In genomic region chr2:2007551-2008501, GRCh38 we compare ENCODE assay signal across 22 cellular contexts.
DNase-seq lines count a peak whose midpoint lies in the region; ATAC-seq and TF ChIP-seq lines count a peak whose summit lies in the region.
"Had no signal": no experiment of that assay in that cellular context is flagged by ENCODE, and none has a peak within 500 bp of the region (broad histone marks: within the 10 kb centered on the region; RNA-seq: fewer than 3 reads in every experiment).

No MANE protein-coding gene starts in this region.

- H3K4me3 Mint-ChIP-seq in mesothelial cell of epicardium = no peak overlapping the region
- H3K4me3 Mint-ChIP-seq: activated CD8-positive, alpha-beta memory T cell treated with anti-CD3 and anti-CD28 coated beads, Interleukin-2, amount 10 ng/mL, durations not matched to agents 7 days and 5 days; activated T-helper 1 cell treated with anti-CD3 and anti-CD28 coated beads, Interleukin-12 subunit alpha, Interleukin-12 subunit beta, Interleukin-2, Interleukin-4 antibody, amounts not matched to agents 30 ng/mL and 10 ng/mL and 1 ng/mL, durations not matched to agents 14 hours and 24 hours and 36 hours; CD4-positive, alpha-beta T cell; stimulated activated memory B cell treated with anti-CD40 and anti-IgM and Interleukin-4, amounts not matched to agents 10 μg/mL and 1 μg/mL and 100 μg/mL, for 72 hours; T-cell had no signal

- no peaks in the 10 kb centered on the region for H3K4me1 Mint-ChIP-seq in mesothelial cell of epicardium
- H3K4me1 Mint-ChIP-seq: activated CD8-positive, alpha-beta memory T cell treated with anti-CD3 and anti-CD28 coated beads, Interleukin-2, amount 10 ng/mL, durations not matched to agents 7 days and 5 days; naive B cell; stimulated activated memory B cell treated with anti-CD40 and anti-IgM and Interleukin-4, amounts not matched to agents 10 μg/mL and 1 μg/mL and 100 μg/mL, for 72 hours; T-cell had no signal

- DNase-seq in HT-29 (ENCODE audit: low spot score) (peak; percentile 0), NCI-H524 treated with DMSO at 0.1 percent for 48 hours (lab: John Stamatoyannopoulos, UW) (peak; percentile 63), iPS DF 19.7 (ENCODE audit: low read depth, low spot score) (peak; percentile 79), sciatic nerve (ENCODE audit: low spot score) (peak; percentile 5), left ventricle myocardium superior (no peak), mesothelial cell of epicardium (ENCODE audit: low spot score in 2 of 2, unreplicated experiment in 2 of 2) (no peak), KG1 (lab: John Stamatoyannopoulos, UW) (no peak)
- DNase-seq: activated CD4-positive, alpha-beta T cell treated with anti-CD3 and anti-CD28 coated beads for 48 hours; activated CD8-positive, alpha-beta memory T cell treated with anti-CD3 and anti-CD28 coated beads, Interleukin-2, amount 10 ng/mL, durations not matched to agents 7 days and 5 days; aorta; caudate nucleus; CD4-positive, alpha-beta T cell; dermis blood vessel endothelial cell; kidney; naive B cell; NCI-H1105 treated with DMSO at 0.1 percent for 48 hours; Peyer's patch; T-cell; uterus had no signal

- H3K36me3 Mint-ChIP-seq in mesothelial cell of epicardium = no peaks in the 10 kb centered on the region
- H3K36me3 Mint-ChIP-seq: activated CD8-positive, alpha-beta memory T cell treated with anti-CD3 and anti-CD28 coated beads, Interleukin-2, amount 10 ng/mL, durations not matched to agents 7 days and 5 days; activated naive CD4-positive, alpha-beta T cell treated with anti-CD3 and anti-CD28 coated beads, Interleukin-2, amount 50 U/mL, for 72 hours; naive B cell; stimulated activated memory B cell treated with anti-CD40 and anti-IgM and Interleukin-4, amounts not matched to agents 10 μg/mL and 1 μg/mL and 100 μg/mL, for 72 hours; T-cell had no signal

- H3K27me3 Mint-ChIP-seq in mesothelial cell of epicardium (ENCODE audit: low read depth) = peaks cover 15% of the 10 kb centered on the region
- H3K27me3 Mint-ChIP-seq: activated CD8-positive, alpha-beta memory T cell treated with anti-CD3 and anti-CD28 coated beads, Interleukin-2, amount 10 ng/mL, durations not matched to agents 7 days and 5 days; stimulated activated memory B cell treated with anti-CD40 and anti-IgM and Interleukin-4, amounts not matched to agents 10 μg/mL and 1 μg/mL and 100 μg/mL, for 72 hours had no signal

- H3K27ac Mint-ChIP-seq in mesothelial cell of epicardium = no peak overlapping the region
- H3K27ac Mint-ChIP-seq: activated CD8-positive, alpha-beta memory T cell treated with anti-CD3 and anti-CD28 coated beads, Interleukin-2, amount 10 ng/mL, durations not matched to agents 7 days and 5 days; activated naive CD4-positive, alpha-beta T cell treated with anti-CD3 and anti-CD28 coated beads, Interleukin-2, amount 50 U/mL, for 72 hours; activated T-helper 1 cell treated with anti-CD3 and anti-CD28 coated beads, Interleukin-12 subunit alpha, Interleukin-12 subunit beta, Interleukin-2, Interleukin-4 antibody, amounts not matched to agents 30 ng/mL and 10 ng/mL and 1 ng/mL, durations not matched to agents 14 hours and 24 hours and 36 hours; CD4-positive, alpha-beta T cell; naive B cell; stimulated activated memory B cell treated with anti-CD40 and anti-IgM and Interleukin-4, amounts not matched to agents 10 μg/mL and 1 μg/mL and 100 μg/mL, for 72 hours; T-cell had no signal

- ATAC-seq in sciatic nerve = no peak
- ATAC-seq in left ventricle myocardium superior = no peak
- ATAC-seq: activated CD8-positive, alpha-beta memory T cell treated with anti-CD3 and anti-CD28 coated beads, Interleukin-2, amount 10 ng/mL, durations not matched to agents 7 days and 5 days; activated naive CD4-positive, alpha-beta T cell treated with anti-CD3 and anti-CD28 coated beads, Interleukin-2, amount 50 U/mL, for 72 hours; stimulated activated memory B cell treated with anti-CD40 and anti-IgM and Interleukin-4, amounts not matched to agents 10 μg/mL and 1 μg/mL and 100 μg/mL, for 72 hours; T-cell had no signal

- no peak for TF ChIP-seq CTCF in mesothelial cell of epicardium (IDR thresholded peaks at IDR 0.05; ENCODE audit: unreplicated experiment)

- H3K9me3 Mint-ChIP-seq in mesothelial cell of epicardium = no peaks in the 10 kb centered on the region
- H3K9me3 Mint-ChIP-seq: activated naive CD4-positive, alpha-beta T cell treated with anti-CD3 and anti-CD28 coated beads, Interleukin-2, amount 50 U/mL, for 72 hours; activated T-helper 1 cell treated with anti-CD3 and anti-CD28 coated beads, Interleukin-12 subunit alpha, Interleukin-12 subunit beta, Interleukin-2, Interleukin-4 antibody, amounts not matched to agents 30 ng/mL and 10 ng/mL and 1 ng/mL, durations not matched to agents 14 hours and 24 hours and 36 hours; CD4-positive, alpha-beta T cell; stimulated activated memory B cell treated with anti-CD40 and anti-IgM and Interleukin-4, amounts not matched to agents 10 μg/mL and 1 μg/mL and 100 μg/mL, for 72 hours had no signal

- intact Hi-C loops in sciatic nerve (cut with DNase I) (no loop called here), left ventricle myocardium superior (cut with micrococcal nuclease) (no loop called here)

Comparison
In these comparisons a context has a peak if more than half of its experiments do, and no peak if none do; other contexts are left out.
1. DNase-seq: peak in HT-29 (single experiment), NCI-H524 treated with DMSO at 0.1 percent for 48 hours (single experiment), iPS DF 19.7 (single experiment) and sciatic nerve (single experiment); none in left ventricle myocardium superior (single experiment), mesothelial cell of epicardium (0 of 2) and KG1 (single experiment).